Comparison of ENCODE assay signal across 8 cellular contexts in the genomic region with DNA sequence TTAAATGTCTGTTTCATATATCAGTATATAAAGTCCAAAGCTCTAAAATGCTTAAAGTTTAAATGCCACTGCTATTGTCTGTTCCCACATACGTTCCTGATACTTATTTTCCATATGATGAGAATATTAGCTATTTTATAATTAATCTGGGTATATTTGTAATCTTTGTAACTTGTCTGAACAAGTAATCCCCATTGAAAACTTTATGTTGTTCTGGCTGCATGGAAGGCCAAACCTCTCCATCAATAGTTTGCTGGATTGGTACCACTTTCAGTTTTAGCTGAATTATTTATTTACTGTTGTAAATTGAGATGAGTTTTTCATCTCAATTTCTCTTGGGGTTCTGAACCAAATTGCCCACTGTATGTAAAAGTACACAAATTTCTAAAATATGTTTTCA. TPM values are rescaled to one million over a fixed set of nuclear protein-coding genes. Genes with fewer than 3 reads are reported as not detected.
DNase-seq lines count a peak whose midpoint lies in the region; ATAC-seq and TF ChIP-seq lines count a peak whose summit lies in the region.

No MANE protein-coding gene starts in this region.

- H2AK5ac ChIP-seq in IMR-90 (ENCODE audit: low read depth, low read length) = no peak overlapping the region
- no peak overlapping the region for H2AK5ac ChIP-seq in mesenchymal stem cell (ENCODE audit: low read length, severe bottlenecking)

- dilution Hi-C loops in IMR-90 (cut with HindIII; ENCODE audit: low sequenced_read_pairs, unreplicated experiment) = no loop called here

- peak overlapping the region; percentile 70; the same call in 1 of the 2 replicates for H3K56ac ChIP-seq in IMR-90 (ENCODE audit: extremely low read depth, insufficient read depth, low read length)

- peaks cover 4% of the 10 kb centered on the region; the same call in 1 of the 2 replicates for H3K36me3 ChIP-seq in IMR-90 (ENCODE audit: control insufficient read depth, insufficient read depth, low read length)
- H3K36me3 ChIP-seq in mesenchymal stem cell (ENCODE audit: control insufficient read depth in 1 of 2, insufficient read depth in 2 of 2, low read depth in 1 of 2, low read length in 2 of 2) = peaks cover 0 to 7% of the 10 kb centered on the region in 2 experiments

- peak overlapping the region; percentile 88; the same call in 1 of the 2 replicates for H3K9ac ChIP-seq in IMR-90 (ENCODE audit: low read depth, low read length)
- peak overlapping the region; percentile 97 for H3K9ac ChIP-seq in mesenchymal stem cell (ENCODE audit: low read length)

- POLR2A ChIA-PET in AG04449 (lab: Yijun Ruan, JAX) = no interaction called here
- POLR2A ChIA-PET in IMR-90 (lab: Charles Lee; ENCODE audit: unreplicated experiment) = interaction anchor here (0.6 kb wide), 1 partner anchor 748 kb away, joined by 3 read pairs; no protein-coding TSS in a partner anchor
- POLR2A ChIA-PET in MCF 10A (lab: Yijun Ruan, JAX) = interaction anchor here (0.7 to 4.8 kb wide), 14 partner anchors 7 to 687 kb away, joined by 3 to 24 read pairs (median 3); partner anchors contain the start of gene EPC2

- no peak for DNase-seq in AG04449 (ENCODE audit: low read depth, low spot score)
- DNase-seq in IMR-90 = no peak
- no peak for DNase-seq in MCF 10A (ENCODE audit: unreplicated experiment)
- DNase-seq in mesenchymal stem cell = no peak
- DNase-seq in NCI-H2081 (lab: John Stamatoyannopoulos, UW) = no peak
- DNase-seq in COLO829 (ENCODE audit: low spot score) = no peak

- H3K27me3 ChIP-seq in IMR-90 (ENCODE audit: control insufficient read depth, insufficient read depth, low read length) = no peaks in the 10 kb centered on the region
- H3K27me3 ChIP-seq in mesenchymal stem cell (ENCODE audit: control insufficient read depth in 1 of 2, insufficient read depth in 1 of 2, low read length in 2 of 2) = no peaks in the 10 kb centered on the region

- no peak overlapping the region for H2BK120ac ChIP-seq in IMR-90 (ENCODE audit: low read depth, low read length)
- no peak overlapping the region for H2BK120ac ChIP-seq in mesenchymal stem cell (ENCODE audit: low read depth, low read length)

- BruUV-seq in IMR-90 (replicated peaks; lab: Mats Ljungman, UMichigan) = TSS peak; percentile 5
- BruUV-seq in MCF 10A (replicated peaks; lab: Mats Ljungman, UMichigan) = no TSS peak

- WGBS in IMR-90 (ENCODE audit: extremely low coverage in 2 of 2, insufficient read length in 1 of 2), 2 experiments = no CpG with 5 or more reads among the region's 1 CpG
- WGBS in mesenchymal stem cell = no CpG with 5 or more reads among the region's 1 CpG

- no peaks in the 10 kb centered on the region for H3K9me3 Mint-ChIP-seq in MCF 10A (ENCODE audit: unreplicated experiment)

- H3K27ac ChIP-seq in IMR-90 (ENCODE audit: insufficient read depth, low read length) = no peak overlapping the region
- no peak overlapping the region for H3K27ac ChIP-seq in mesenchymal stem cell (ENCODE audit: low read length, poor library complexity, severe bottlenecking)

- no peak overlapping the region for H2BK20ac ChIP-seq in IMR-90 (ENCODE audit: low read depth, low read length)

- H4K5ac ChIP-seq in IMR-90 (ENCODE audit: low read depth, low read length) = no peak overlapping the region

- no peaks in the 10 kb centered on the region for H3K27me3 Mint-ChIP-seq in MCF 10A (ENCODE audit: insufficient read depth, unreplicated experiment)

- H4K8ac ChIP-seq in IMR-90 (ENCODE audit: low read depth in 2 of 2, low read length in 2 of 2) (peak overlapping the region in 1 of 2 experiments; percentile 3; a peak in 1 of 4 replicates), mesenchymal stem cell (ENCODE audit: low read length) (no peak overlapping the region)

- H3K4me2 ChIP-seq in IMR-90 (ENCODE audit: low read depth, low read length) (peak overlapping the region; percentile 78), mesenchymal stem cell (ENCODE audit: low read length, poor library complexity, severe bottlenecking) (no peak overlapping the region)

- CTCF ChIA-PET in AG04449 (lab: Yijun Ruan, JAX) = interaction anchor here (0.8 to 3.7 kb wide), 3 partner anchors 10 to 1552 kb away, joined by 3 to 13 read pairs (median 3); no protein-coding TSS in a partner anchor
- CTCF ChIA-PET in IMR-90 (lab: Yijun Ruan, JAX) = interaction anchor here (0.6 to 1.3 kb wide), 2 partner anchors 487 to 569 kb away, joined by 3 to 7 read pairs; no protein-coding TSS in a partner anchor
- CTCF ChIA-PET in MCF 10A (lab: Yijun Ruan, JAX) = interaction anchor here (1.1 to 3.1 kb wide), 2 partner anchors 11 to 486 kb away, joined by 3 to 14 read pairs; no protein-coding TSS in a partner anchor

- H2BK15ac ChIP-seq in IMR-90 (ENCODE audit: low read depth, low read length) (no peak overlapping the region), mesenchymal stem cell (ENCODE audit: low read depth, poor library complexity, severe bottlenecking) (no peak overlapping the region)

- intact Hi-C loops in IMR-90 (cut with micrococcal nuclease) = loop anchor here (5.0 kb wide), 1 partner anchor 250 kb away; no protein-coding TSS in a partner anchor
- intact Hi-C loops in MCF 10A (cut with micrococcal nuclease) = loop anchor here (5.0 to 10.0 kb wide), 3 partner anchors 110 to 622 kb away; partner anchors contain the start of gene EPC2

- TF ChIP-seq RAD21 in IMR-90 (IDR thresholded peaks at IDR 0.05; ENCODE audit: low read length) = no peak

- H3K9me1 ChIP-seq in IMR-90 (ENCODE audit: insufficient read depth, low read length) = peaks cover 5% of the 10 kb centered on the region; the same call in 1 of the 2 replicates

- peaks cover 32% of the 10 kb centered on the region for H3K4me1 Mint-ChIP-seq in MCF 10A (ENCODE audit: insufficient read depth, unreplicated experiment)

- no peaks in the 10 kb centered on the region for H3K36me3 Mint-ChIP-seq in MCF 10A (ENCODE audit: insufficient read depth, unreplicated experiment)

- H3K18ac ChIP-seq in IMR-90 (ENCODE audit: low read depth, low read length) (no peak overlapping the region), mesenchymal stem cell (ENCODE audit: low read depth in 1 of 2, low read length in 2 of 2) (no peak overlapping the region)

- no peak overlapping the region for H2AK9ac ChIP-seq in IMR-90 (replicated peaks; ENCODE audit: low read depth, low read length, poor library complexity)

- H3K14ac ChIP-seq in IMR-90 (replicated peaks; ENCODE audit: low read depth, low read length) (no peak overlapping the region), mesenchymal stem cell (ENCODE audit: low read length in 2 of 2) (no peak overlapping the region)

- H2AFZ ChIP-seq in IMR-90 (replicated peaks; ENCODE audit: low read length, poor library complexity) (no peak overlapping the region), mesenchymal stem cell (ENCODE audit: low read depth, low read length) (no peak overlapping the region)

- no peak overlapping the region for H2BK12ac ChIP-seq in mesenchymal stem cell (ENCODE audit: low read length in 2 of 2)

- H4K91ac ChIP-seq in IMR-90 (ENCODE audit: insufficient read depth, low read depth, low read length) (no peak overlapping the region), mesenchymal stem cell (ENCODE audit: low read length) (no peak overlapping the region)

- 0 out of 2 replicates have a peak, but pooled peaks cover 2% of the 10 kb centered on the region for H3K4me1 ChIP-seq in IMR-90 (ENCODE audit: control insufficient read depth, insufficient read depth, low read length)
- peaks cover 5% of the 10 kb centered on the region for H3K4me1 ChIP-seq in mesenchymal stem cell (ENCODE audit: control insufficient read depth, insufficient read depth, low read depth, low read length)

- peak overlapping the region; percentile 97 for H2BK5ac ChIP-seq in IMR-90 (ENCODE audit: low read depth, low read length, poor library complexity, severe bottlenecking)
- H2BK5ac ChIP-seq in mesenchymal stem cell (ENCODE audit: low read depth, low read length, poor library complexity, severe bottlenecking) = no peak overlapping the region

- peak overlapping the region; percentile 98 for H3K4me3 ChIP-seq in AG04449 (ENCODE audit: low read depth, low read length)
- H3K4me3 ChIP-seq in IMR-90 (ENCODE audit: insufficient read depth, low read depth, low read length) = peak overlapping the region; percentile 96
- peak overlapping the region in 1 of 2 experiments; percentile 97 for H3K4me3 ChIP-seq in mesenchymal stem cell (ENCODE audit: insufficient read depth in 1 of 2, low read depth in 1 of 2, low read length in 2 of 2)

- H3K79me1 ChIP-seq in IMR-90 (ENCODE audit: low read depth in 1 of 2, low read length in 2 of 2) = peaks cover 4 to 31% of the 10 kb centered on the region in 2 experiments; a peak in 2 of 4 replicates
- peaks cover 3% of the 10 kb centered on the region for H3K79me1 ChIP-seq in mesenchymal stem cell (replicated peaks; ENCODE audit: low read length, poor library complexity, severe bottlenecking)

- in situ Hi-C loops in IMR-90 (cut with MboI; ENCODE audit: low sequenced_read_pairs) = no loop called here

- H3K23ac ChIP-seq in IMR-90 (ENCODE audit: low read depth, low read length) = no peak overlapping the region
- H3K23ac ChIP-seq in mesenchymal stem cell (ENCODE audit: low read length in 2 of 2) = no peak overlapping the region

- H3K9me3 ChIP-seq in IMR-90 (ENCODE audit: control insufficient read depth, insufficient read depth, low read length) (no peaks in the 10 kb centered on the region), mesenchymal stem cell (ENCODE audit: control insufficient read depth, low read length) (no peaks in the 10 kb centered on the region)

- peaks cover 7% of the 10 kb centered on the region; the same call in 1 of the 2 replicates for H4K20me1 ChIP-seq in IMR-90 (ENCODE audit: insufficient read depth, low read length)

- H3K4me3 Mint-ChIP-seq in MCF 10A (ENCODE audit: unreplicated experiment) = peak overlapping the region; percentile 90

- H3K27ac Mint-ChIP-seq in MCF 10A (ENCODE audit: low read depth, unreplicated experiment) = peak overlapping the region; percentile 87

- no peak for TF ChIP-seq POLR2A in IMR-90 (IDR thresholded peaks at IDR 0.05; ENCODE audit: low read depth, low read length)

- TF ChIP-seq CTCF in AG04449 (IDR thresholded peaks at IDR 0.05; ENCODE audit: insufficient read depth, low read length, missing control alignments) (no peak), IMR-90 (conservative IDR thresholded peaks at IDR 0.05; ENCODE audit: low read depth, low read length) (no peak), MCF 10A (IDR thresholded peaks at IDR 0.05; ENCODE audit: unreplicated experiment) (no peak)

- no peak for ATAC-seq in IMR-90 (ENCODE audit: low read depth)
- no peak for ATAC-seq in HG02840 (IDR thresholded peaks at IDR 0.05; ENCODE audit: low FRiP score, unreplicated experiment)
- ATAC-seq in HG02884 (IDR thresholded peaks at IDR 0.05; ENCODE audit: unreplicated experiment) = no peak

- peak overlapping the region; percentile 85; the same call in 1 of the 2 replicates for H3K4ac ChIP-seq in IMR-90 (ENCODE audit: low read depth, low read length)
- no peak overlapping the region for H3K4ac ChIP-seq in mesenchymal stem cell (ENCODE audit: low read depth in 1 of 2, low read length in 2 of 2)

RNA-seq across cellular contexts. Expression of gene MBD5, which starts 1.5 kb away (rescaled TPM):
- 14.2 and 17.5 TPM in 2 replicates for total RNA-seq in IMR-90 (2012; rRNA removed)
- polyA plus RNA-seq in IMR-90 (2012; rRNA removed) = 9.8 and 10.3 TPM in 2 replicates
- polyA plus RNA-seq in IMR-90 (2012; cell fraction: cytosol; rRNA removed) = 4.1 and 4.6 TPM in 2 replicates
- polyA plus RNA-seq in IMR-90 (2012; cell fraction: nucleus; rRNA removed; ENCODE audit: low replicate concordance) = 9.1 and 19.6 TPM in 2 replicates
- 30.4 and 33.9 TPM in 2 replicates for total RNA-seq in MCF 10A (2022)
- 17.4 TPM for polyA plus RNA-seq in mesenchymal stem cell (2013, experiment 1 of 2)
- 20.2 TPM for polyA plus RNA-seq in mesenchymal stem cell (2013, experiment 2 of 2)

RNA-seq across cellular contexts. Expression of gene ORC4, which starts 1.8 kb away (rescaled TPM):
- total RNA-seq in IMR-90 (2012; rRNA removed) = 23.5 and 63.9 TPM in 2 replicates
- polyA plus RNA-seq in IMR-90 (2012; rRNA removed) = 9.3 and 20.6 TPM in 2 replicates
- 9.6 TPM in 2 replicates for polyA plus RNA-seq in IMR-90 (2012; cell fraction: cytosol; rRNA removed)
- polyA plus RNA-seq in IMR-90 (2012; cell fraction: nucleus; rRNA removed; ENCODE audit: low replicate concordance) = 6.6 and 28.3 TPM in 2 replicates
- total RNA-seq in MCF 10A (2022) = 38.0 and 53.3 TPM in 2 replicates
- 30.3 TPM for polyA plus RNA-seq in mesenchymal stem cell (2013, experiment 1 of 2)
- polyA plus RNA-seq in mesenchymal stem cell (2013, experiment 2 of 2) = 31.1 TPM
